In genomic region chr13:112664501-112665203, GRCh38 we compare ENCODE assay signal across 20 cellular contexts. TPM values are rescaled to one million over a fixed set of nuclear protein-coding genes. Genes with fewer than 3 reads are reported as not detected.
A peak's percentile ranks its signal among the peaks of the same experiment; 100 is the strongest.
DNase-seq lines count a peak whose midpoint lies in the region; ATAC-seq and TF ChIP-seq lines count a peak whose summit lies in the region.
"Had no signal": no experiment of that assay in that cellular context is flagged by ENCODE, and none has a peak within 500 bp of the region (broad histone marks: within the 10 kb centered on the region; RNA-seq: fewer than 3 reads in every experiment).

No MANE protein-coding gene starts in this region.

- no peak overlapping the region for H3K27ac ChIP-seq in RWPE2 (ENCODE audit: poor library complexity, severe bottlenecking)
- H3K27ac ChIP-seq: esophagus squamous epithelium, upper lobe of left lung had no signal

- ATAC-seq in RWPE2 (ENCODE audit: low read depth) (peak; percentile 73), HG02759 (IDR thresholded peaks at IDR 0.05; ENCODE audit: unreplicated experiment) (no peak)
- ATAC-seq in natural killer cell treated with Interleukin-12 subunit alpha and Interleukin-12 subunit beta and Interleukin-15 and Interleukin-18, amount 100 ng/mL, for 72 hours, result no peak
- ATAC-seq: activated naive CD4-positive, alpha-beta T cell treated with anti-CD3 and anti-CD28 coated beads, Interleukin-2, amount 50 U/mL, for 72 hours had no signal

- H3K9me3 ChIP-seq in RWPE2 (ENCODE audit: severe bottlenecking), result no peaks in the 10 kb centered on the region
- H3K9me3 ChIP-seq: esophagus squamous epithelium, upper lobe of left lung had no signal

- DNase-seq in EH (ENCODE audit: low read depth) (peak; percentile 27), RWPE2 (ENCODE audit: low spot score) (no peak), fibroblast of pulmonary artery (ENCODE audit: low read depth) (peak; percentile 16), renal cortical epithelial cell (ENCODE audit: low read depth) (peak; percentile 48), GM03348 (ENCODE audit: low spot score) (no peak)
- DNase-seq in natural killer cell treated with Interleukin-12 subunit alpha and Interleukin-12 subunit beta and Interleukin-15 and Interleukin-18, amount 100 ng/mL, for 72 hours (ENCODE audit: low spot score), result no peak
- DNase-seq: activated CD4-positive, alpha-beta T cell treated with anti-CD3 and anti-CD28 coated beads, Interleukin-2, amount 10 ng/mL, durations not matched to agents 24 days and 14 days; CD4-positive, CD25-positive, alpha-beta regulatory T cell; cerebellar nuclear complex; effector memory CD4-positive, alpha-beta T cell; esophagus squamous epithelium; GDM1; Karpas-422; NCI-H1048; NCI-H1930; nephron progenitor cell; T-helper 2 cell; upper lobe of left lung had no signal

- no peak overlapping the region for H3K27ac Mint-ChIP-seq in natural killer cell treated with Interleukin-12 subunit alpha and Interleukin-12 subunit beta and Interleukin-15 and Interleukin-18, amount 100 ng/mL, for 72 hours
- H3K27ac Mint-ChIP-seq: activated CD4-positive, alpha-beta T cell treated with anti-CD3 and anti-CD28 coated beads, Interleukin-2, amount 10 ng/mL, durations not matched to agents 24 days and 14 days; activated naive CD4-positive, alpha-beta T cell treated with anti-CD3 and anti-CD28 coated beads, Interleukin-2, amount 50 U/mL, for 72 hours; CD4-positive, CD25-positive, alpha-beta regulatory T cell; nephron progenitor cell had no signal

- no peaks in the 10 kb centered on the region for H3K9me3 Mint-ChIP-seq in natural killer cell treated with Interleukin-12 subunit alpha and Interleukin-12 subunit beta and Interleukin-15 and Interleukin-18, amount 100 ng/mL, for 72 hours
- H3K9me3 Mint-ChIP-seq: activated CD4-positive, alpha-beta T cell treated with anti-CD3 and anti-CD28 coated beads, Interleukin-2, amount 10 ng/mL, durations not matched to agents 24 days and 14 days; activated naive CD4-positive, alpha-beta T cell treated with anti-CD3 and anti-CD28 coated beads, Interleukin-2, amount 50 U/mL, for 72 hours; nephron progenitor cell had no signal

- H3K4me1 Mint-ChIP-seq in natural killer cell treated with Interleukin-12 subunit alpha and Interleukin-12 subunit beta and Interleukin-15 and Interleukin-18, amount 100 ng/mL, for 72 hours (ENCODE audit: low read depth in 2 of 2), result no peaks in the 10 kb centered on the region
- H3K4me1 Mint-ChIP-seq: activated CD4-positive, alpha-beta T cell treated with anti-CD3 and anti-CD28 coated beads, Interleukin-2, amount 10 ng/mL, durations not matched to agents 24 days and 14 days; CD4-positive, CD25-positive, alpha-beta regulatory T cell had no signal

- H3K36me3 Mint-ChIP-seq in natural killer cell treated with Interleukin-12 subunit alpha and Interleukin-12 subunit beta and Interleukin-15 and Interleukin-18, amount 100 ng/mL, for 72 hours, result no peaks in the 10 kb centered on the region
- H3K36me3 Mint-ChIP-seq: activated naive CD4-positive, alpha-beta T cell treated with anti-CD3 and anti-CD28 coated beads, Interleukin-2, amount 50 U/mL, for 72 hours; CD4-positive, CD25-positive, alpha-beta regulatory T cell had no signal

- no peaks in the 10 kb centered on the region for H3K36me3 ChIP-seq in RWPE2 (ENCODE audit: low read depth)
- H3K36me3 ChIP-seq: esophagus squamous epithelium, upper lobe of left lung had no signal

- H3K4me1 ChIP-seq in RWPE2 (ENCODE audit: insufficient read depth, poor library complexity, severe bottlenecking), result no peaks in the 10 kb centered on the region
- H3K4me1 ChIP-seq: esophagus squamous epithelium, upper lobe of left lung had no signal

- H3K27me3 ChIP-seq in RWPE2 (ENCODE audit: insufficient read depth, poor library complexity, severe bottlenecking), result no peaks in the 10 kb centered on the region
- H3K27me3 ChIP-seq: upper lobe of left lung had no signal

- TF ChIP-seq CTCF in RWPE2 (IDR thresholded peaks at IDR 0.05; ENCODE audit: poor library complexity, severe bottlenecking), result no peak
- TF ChIP-seq CTCF in fibroblast of pulmonary artery (IDR thresholded peaks at IDR 0.05; ENCODE audit: low read length, missing control alignments), result no peak

- H3K4me3 ChIP-seq in RWPE2 (ENCODE audit: severe bottlenecking) (no peak overlapping the region), fibroblast of pulmonary artery (replicated peaks; ENCODE audit: low read depth, low read length) (no peak overlapping the region)
- H3K4me3 ChIP-seq: esophagus squamous epithelium, upper lobe of left lung had no signal

- no peak overlapping the region for H3K4me3 Mint-ChIP-seq in natural killer cell treated with Interleukin-12 subunit alpha and Interleukin-12 subunit beta and Interleukin-15 and Interleukin-18, amount 100 ng/mL, for 72 hours
- H3K4me3 Mint-ChIP-seq: activated CD4-positive, alpha-beta T cell treated with anti-CD3 and anti-CD28 coated beads, Interleukin-2, amount 10 ng/mL, durations not matched to agents 24 days and 14 days; CD4-positive, CD25-positive, alpha-beta regulatory T cell; nephron progenitor cell had no signal

- H3K27me3 Mint-ChIP-seq in natural killer cell treated with Interleukin-12 subunit alpha and Interleukin-12 subunit beta and Interleukin-15 and Interleukin-18, amount 100 ng/mL, for 72 hours, result peaks cover 4 to 5% of the 10 kb centered on the region in 2 donors
- H3K27me3 Mint-ChIP-seq: CD4-positive, CD25-positive, alpha-beta regulatory T cell had no signal

RNA-seq across cellular contexts. Expression of gene ATP11A, which starts 25.2 kb away (rescaled TPM):
- total RNA-seq in renal cortical epithelial cell, result 18.6 and 171 TPM in 2 replicates
- total RNA-seq in natural killer cell treated with Interleukin-12 subunit alpha and Interleukin-12 subunit beta and Interleukin-15 and Interleukin-18, amount 100 ng/mL, for 72 hours, result 10 to 100 TPM; 89.0 to 91.2 TPM

Comparison
In these comparisons a context has a peak if more than half of its experiments do, and no peak if none do; other contexts are left out.
1. DNase-seq: peak in EH (single experiment), fibroblast of pulmonary artery (single experiment) and renal cortical epithelial cell (single experiment); none in RWPE2 (single experiment), natural killer cell treated with Interleukin-12 subunit alpha and Interleukin-12 subunit beta and Interleukin-15 and Interleukin-18, amount 100 ng/mL, for 72 hours (single experiment) and GM03348 (single experiment).